Comparison of ENCODE assay signal across 10 cellular contexts in the genomic region with DNA sequence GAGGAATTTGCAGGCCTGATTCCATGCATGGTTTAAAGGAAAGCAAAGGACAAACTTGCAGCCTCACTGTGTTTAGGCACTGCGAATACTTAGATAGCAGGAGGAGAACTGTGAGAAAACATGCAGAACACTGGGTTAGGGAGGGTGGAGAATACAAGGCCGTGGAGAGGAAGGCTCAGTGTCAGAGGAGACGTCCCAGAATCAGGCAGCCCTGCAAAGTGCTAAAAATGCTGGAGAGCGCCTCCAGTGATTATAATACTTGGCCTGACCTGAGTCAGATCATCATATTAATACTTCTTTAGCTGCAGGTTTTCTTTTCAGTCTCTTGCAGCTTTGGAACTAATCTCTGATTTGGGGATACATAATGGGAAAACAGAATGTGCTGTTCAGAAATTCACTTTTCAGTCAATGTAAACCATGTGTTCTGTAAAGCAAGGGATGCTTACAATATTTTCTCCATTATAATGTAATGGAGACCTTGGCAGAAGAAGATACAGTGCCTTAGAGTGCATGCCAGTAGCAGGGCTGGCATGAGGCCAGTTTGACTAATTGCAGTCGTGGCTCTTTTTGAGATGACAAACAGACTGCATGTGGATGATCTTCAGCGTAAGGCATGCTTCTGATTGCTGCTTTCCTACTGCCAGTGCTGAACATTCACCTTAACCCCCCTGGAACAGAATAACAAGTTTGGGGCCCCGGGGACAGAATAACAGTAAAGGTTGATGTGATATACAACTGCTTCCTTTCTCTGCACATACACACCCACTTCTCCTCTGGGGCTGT. TPM values are rescaled to one million over a fixed set of nuclear protein-coding genes. Genes with fewer than 3 reads are reported as not detected.
DNase-seq lines count a peak whose midpoint lies in the region; ATAC-seq and TF ChIP-seq lines count a peak whose summit lies in the region.
"Had no signal": no experiment of that assay in that cellular context is flagged by ENCODE, and none has a peak within 500 bp of the region (broad histone marks: within the 10 kb centered on the region; RNA-seq: fewer than 3 reads in every experiment).

No MANE protein-coding gene starts in this region.

- peak; percentile 40 for DNase-seq in BJ (ENCODE audit: low read depth)
- DNase-seq in SJCRH30 = peak; percentile 33 to 49
- DNase-seq in heart left ventricle = peak; percentile 47 to 77 (median 62)
- no peak for DNase-seq in CD8-positive, alpha-beta memory T cell
- no peak for DNase-seq in HT-29 (ENCODE audit: low spot score)
- DNase-seq in COLO829 (ENCODE audit: low spot score) = no peak
- DNase-seq: WERI-Rb-1 had no signal

- POLR2A ChIA-PET in BJ (lab: Charles Lee) = no interaction called here
- POLR2A ChIA-PET in CD8-positive, alpha-beta memory T cell (lab: Charles Lee) = no interaction called here

- TF ChIP-seq CTCF in BJ (IDR thresholded peaks at IDR 0.05; ENCODE audit: insufficient read depth, low read depth, low read length) (no peak), heart left ventricle (IDR thresholded peaks at IDR 0.05) (no peak)

- 35 to 44% (median 42%) methylated on average over 7 of the region's 7 CpGs for whole genome bisulfite sequencing in heart left ventricle, 4 donors

- H3K27me3 ChIP-seq in BJ (ENCODE audit: control insufficient read depth, insufficient read depth, low read length) (no peaks in the 10 kb centered on the region), SJCRH30 (no peaks in the 10 kb centered on the region), heart left ventricle (no peaks in the 10 kb centered on the region)
- no peaks in the 10 kb centered on the region for H3K27me3 ChIP-seq in CD8-positive, alpha-beta memory T cell (ENCODE audit: insufficient read depth, low read length, poor library complexity, severe bottlenecking)

- H3K27ac Mint-ChIP-seq in CD8-positive, alpha-beta memory T cell = no peak overlapping the region
- H3K27ac Mint-ChIP-seq: activated naive CD8-positive, alpha-beta T cell had no signal

- no peaks in the 10 kb centered on the region for H3K9me3 ChIP-seq in SJCRH30 (replicated peaks)
- H3K9me3 ChIP-seq in heart left ventricle = no peaks in the 10 kb centered on the region
- H3K9me3 ChIP-seq in CD8-positive, alpha-beta memory T cell (ENCODE audit: low read length) = no peaks in the 10 kb centered on the region

- ATAC-seq in HG02885 (IDR thresholded peaks at IDR 0.05; ENCODE audit: poor library complexity, unreplicated experiment) (peak; percentile 19), heart left ventricle (peak in 3 of 4 donors; percentile 54 to 74 (median 61)), GM18867 (IDR thresholded peaks at IDR 0.05; ENCODE audit: unreplicated experiment) (no peak)

- H3K36me3 Mint-ChIP-seq in CD8-positive, alpha-beta memory T cell = peaks cover 14 to 88% (median 45%) of the 10 kb centered on the region in 3 donors

- H3K4me1 ChIP-seq in SJCRH30 (peaks cover 10% of the 10 kb centered on the region), heart left ventricle (peaks cover 7 to 45% (median 26%) of the 10 kb centered on the region in 12 donors)
- H3K4me1 ChIP-seq in CD8-positive, alpha-beta memory T cell (ENCODE audit: insufficient read depth, low read length) = peaks cover 4% of the 10 kb centered on the region

- H3K27ac ChIP-seq in SJCRH30 (no peak overlapping the region), heart left ventricle (no peak overlapping the region)
- H3K27ac ChIP-seq in CD8-positive, alpha-beta memory T cell (ENCODE audit: low read depth, low read length) = no peak overlapping the region
- H3K27ac ChIP-seq: WERI-Rb-1 had no signal

- no peaks in the 10 kb centered on the region for H3K27me3 Mint-ChIP-seq in CD8-positive, alpha-beta memory T cell
- H3K27me3 Mint-ChIP-seq: activated naive CD8-positive, alpha-beta T cell had no signal

- H3K4me3 Mint-ChIP-seq in CD8-positive, alpha-beta memory T cell = no peak overlapping the region
- H3K4me3 Mint-ChIP-seq: activated naive CD8-positive, alpha-beta T cell had no signal

- H3K9me3 Mint-ChIP-seq in CD8-positive, alpha-beta memory T cell = no peaks in the 10 kb centered on the region

- H3K36me3 ChIP-seq in BJ (ENCODE audit: control insufficient read depth, insufficient read depth, low read length) = peaks cover 14% of the 10 kb centered on the region
- H3K36me3 ChIP-seq in SJCRH30 = peaks cover 20% of the 10 kb centered on the region; the same call in 1 of the 2 replicates
- H3K36me3 ChIP-seq in heart left ventricle = peaks cover 0 to 72% (median 56%) of the 10 kb centered on the region in 9 donors
- peaks cover 14% of the 10 kb centered on the region for H3K36me3 ChIP-seq in CD8-positive, alpha-beta memory T cell (ENCODE audit: insufficient read depth, low read length)

- intact Hi-C loops in heart left ventricle (cut with DNase I) = loop anchor here in 7 of 10 donors (5.0 to 10.0 kb wide), 3 partner anchors 173 to 430 kb away; no protein-coding TSS in a partner anchor

- H3K4me3 ChIP-seq in BJ (ENCODE audit: low read depth, low read length) (no peak overlapping the region), SJCRH30 (no peak overlapping the region), heart left ventricle (no peak overlapping the region)
- no peak overlapping the region for H3K4me3 ChIP-seq in CD8-positive, alpha-beta memory T cell (ENCODE audit: low read length)

- CTCF ChIA-PET in BJ (lab: Yijun Ruan, JAX) = interaction anchor here (0.5 to 1.3 kb wide), 3 partner anchors 25 to 423 kb away, joined by 3 to 5 read pairs (median 4); no protein-coding TSS in a partner anchor
- CTCF ChIA-PET in CD8-positive, alpha-beta memory T cell (lab: Charles Lee) = interaction anchor here (1.4 kb wide), 1 partner anchor 9 kb away, joined by 4 read pairs; no protein-coding TSS in a partner anchor

- no peak for TF ChIP-seq POLR2A in heart left ventricle (IDR thresholded peaks at IDR 0.05)

- peaks cover 8 to 11% (median 8%) of the 10 kb centered on the region in 3 donors for H3K4me1 Mint-ChIP-seq in CD8-positive, alpha-beta memory T cell

RNA-seq across cellular contexts. Expression of a gene that starts 16.8 kb away (rescaled TPM):
- 171 and 196 TPM in 2 replicates for polyA plus RNA-seq in BJ (2011; rRNA removed)
- 98.3 and 182 TPM in 2 replicates for polyA minus RNA-seq in BJ (2011; rRNA and poly(A)+ RNA removed)
- total RNA-seq in SJCRH30 (2014; rRNA removed; shearing (Covaris generic)) = 85.0 and 91.7 TPM in 2 replicates
- total RNA-seq in heart left ventricle = 10 to 100 TPM; 24.3 to 41.9 (median 31.9) TPM
- 10 to 100 TPM; 12.6 to 37.8 TPM for polyA plus RNA-seq in heart left ventricle
- 10 to 100 TPM; 37.4 to 38.5 TPM for total RNA-seq in CD8-positive, alpha-beta memory T cell
- polyA plus RNA-seq in CD8-positive, alpha-beta memory T cell = 46.6 TPM
- total RNA-seq in HT-29 (2014; rRNA removed; shearing (Covaris generic)) = 61.5 and 66.2 TPM in 2 replicates

RNA-seq across cellular contexts. Expression of a gene that starts 46.2 kb away (rescaled TPM):
- polyA plus RNA-seq in BJ (2011; rRNA removed) = 8.1 and 13.7 TPM in 2 replicates
- polyA minus RNA-seq in BJ (2011; rRNA and poly(A)+ RNA removed) = 4.2 and 5.8 TPM in 2 replicates
- 5.7 and 7.6 TPM in 2 replicates for total RNA-seq in SJCRH30 (2014; rRNA removed; shearing (Covaris generic))
- total RNA-seq in heart left ventricle = 10 to 100 TPM in 3 of 9 donors, 1 to 10 TPM in 6; 1.6 to 13.5 (median 8.3) TPM
- polyA plus RNA-seq in heart left ventricle = 10 to 100 TPM in 1 of 2 donors, 1 to 10 TPM in 1; 1.7 to 16.7 TPM
- 1 to 10 TPM; 2.7 to 3.3 TPM for total RNA-seq in CD8-positive, alpha-beta memory T cell
- 0.60 TPM for polyA plus RNA-seq in CD8-positive, alpha-beta memory T cell
- total RNA-seq in HT-29 (2014; rRNA removed; shearing (Covaris generic)) = 14.2 and 18.5 TPM in 2 replicates

Comparison
In these comparisons a context has a peak if more than half of its experiments do, and no peak if none do; other contexts are left out.
1. DNase-seq: peak in BJ (single experiment), SJCRH30 (2 of 2) and heart left ventricle (5 of 5); none in CD8-positive, alpha-beta memory T cell (0 of 5), HT-29 (single experiment) and COLO829 (single experiment).